Comparison of ENCODE assay signal across 21 cellular contexts in genomic region chr2:241070361-241070760, GRCh38.
"Had no signal": no experiment of that assay in that cellular context is flagged by ENCODE, and none has a peak within 500 bp of the region (broad histone marks: within the 10 kb centered on the region; RNA-seq: fewer than 3 reads in every experiment).

No MANE protein-coding gene starts in this region.

- H3K9ac ChIP-seq: parathyroid adenoma had no signal

- H3K79me2 ChIP-seq: parathyroid adenoma had no signal

- H3K27ac ChIP-seq: lower lobe of right lung, parathyroid adenoma, psoas muscle, stomach, thyroid gland had no signal

- H3K27ac Mint-ChIP-seq: activated B cell treated with CpG ODN at 0.5 μM for 24 hours; activated naive CD8-positive, alpha-beta T cell treated with anti-CD3 and anti-CD28 coated beads, Interleukin-2, amount 50 U/mL, for 24 hours; nephron; stimulated activated naive B cell treated with anti-CD40 and anti-IgM and Interleukin-4, amounts not matched to agents 10 μg/mL and 1 μg/mL and 100 μg/mL, for 72 hours; T-helper 2 cell treated with Interferon-gamma antibody and Interleukin-4, amounts not matched to agents 5 μg/mL and 100 μg/mL, for 36 hours had no signal

- ATAC-seq: activated naive CD8-positive, alpha-beta T cell treated with anti-CD3 and anti-CD28 coated beads, Interleukin-2, amount 50 U/mL, for 24 hours; lower lobe of right lung; psoas muscle; stimulated activated naive B cell treated with anti-CD40 and anti-IgM and Interleukin-4, amounts not matched to agents 10 μg/mL and 1 μg/mL and 100 μg/mL, for 72 hours had no signal

- H2AFZ ChIP-seq: parathyroid adenoma had no signal

- H3K9me3 ChIP-seq: lower lobe of right lung, psoas muscle, stomach, thyroid gland had no signal

- H3K4me3 ChIP-seq: lower lobe of right lung, psoas muscle, smooth muscle cell, stomach, thyroid gland had no signal

- H3K9me3 Mint-ChIP-seq: activated B cell treated with CpG ODN at 0.5 μM for 24 hours; activated naive CD8-positive, alpha-beta T cell treated with anti-CD3 and anti-CD28 coated beads, Interleukin-2, amount 50 U/mL, for 24 hours; nephron; stimulated activated naive B cell treated with anti-CD40 and anti-IgM and Interleukin-4, amounts not matched to agents 10 μg/mL and 1 μg/mL and 100 μg/mL, for 72 hours; T-helper 2 cell treated with Interferon-gamma antibody and Interleukin-4, amounts not matched to agents 5 μg/mL and 100 μg/mL, for 36 hours had no signal

- DNase-seq: activated B cell treated with CpG ODN at 0.5 μM for 24 hours; activated CD4-positive, alpha-beta T cell treated with anti-CD3 and anti-CD28 coated beads, Interleukin-2, amount 50 U/mL, for 1 hour; activated gamma-delta T cell; activated naive CD4-positive, alpha-beta T cell treated with anti-CD3 and anti-CD28 coated beads, Interleukin-2, amount 50 U/mL, for 16 hours; activated naive CD8-positive, alpha-beta T cell treated with anti-CD3 and anti-CD28 coated beads, Interleukin-2, amount 50 U/mL, for 24 hours; activated T-cell treated with anti-CD3 and anti-CD28 coated beads, Interleukin-2, amount 50 U/mL, for 1 hour; amygdala; dermis blood vessel endothelial cell; effector CD8-positive, alpha-beta T cell; lower lobe of right lung; psoas muscle; stimulated activated CD4-positive, alpha-beta T cell treated with anti-CD3 and anti-CD28 coated beads, Interleukin-1b, Interleukin-23, amount 100 ng/mL, for 48 hours; stimulated activated CD4-positive, alpha-beta T cell treated with anti-CD3 and anti-CD28 coated beads, Interleukin-4, amount 100 ng/mL, for 4 hours; stimulated activated naive B cell treated with anti-CD40 and anti-IgM and Interleukin-4, amounts not matched to agents 10 μg/mL and 1 μg/mL and 100 μg/mL, for 72 hours; T-helper 1 cell had no signal

- H3K27me3 Mint-ChIP-seq: activated B cell treated with CpG ODN at 0.5 μM for 24 hours; activated naive CD8-positive, alpha-beta T cell treated with anti-CD3 and anti-CD28 coated beads, Interleukin-2, amount 50 U/mL, for 24 hours; stimulated activated naive B cell treated with anti-CD40 and anti-IgM and Interleukin-4, amounts not matched to agents 10 μg/mL and 1 μg/mL and 100 μg/mL, for 72 hours had no signal

- H3K4me1 ChIP-seq: lower lobe of right lung, parathyroid adenoma, psoas muscle, stomach had no signal

- H3K4me1 Mint-ChIP-seq: activated B cell treated with CpG ODN at 0.5 μM for 24 hours; activated naive CD8-positive, alpha-beta T cell treated with anti-CD3 and anti-CD28 coated beads, Interleukin-2, amount 50 U/mL, for 24 hours; nephron; stimulated activated naive B cell treated with anti-CD40 and anti-IgM and Interleukin-4, amounts not matched to agents 10 μg/mL and 1 μg/mL and 100 μg/mL, for 72 hours had no signal

- H3K4me3 Mint-ChIP-seq: activated B cell treated with CpG ODN at 0.5 μM for 24 hours; activated naive CD8-positive, alpha-beta T cell treated with anti-CD3 and anti-CD28 coated beads, Interleukin-2, amount 50 U/mL, for 24 hours; nephron; stimulated activated naive B cell treated with anti-CD40 and anti-IgM and Interleukin-4, amounts not matched to agents 10 μg/mL and 1 μg/mL and 100 μg/mL, for 72 hours; T-helper 2 cell treated with Interferon-gamma antibody and Interleukin-4, amounts not matched to agents 5 μg/mL and 100 μg/mL, for 36 hours had no signal

- H3K4me2 ChIP-seq: smooth muscle cell had no signal

- H3K27me3 ChIP-seq: stomach, thyroid gland had no signal
